In genomic region chr10:30752481-30752881, GRCh38 we compare ENCODE assay signal across 2 cellular contexts.
A peak's percentile ranks its signal among the peaks of the same experiment; 100 is the strongest.
TF ChIP-seq lines count a peak whose summit lies in the region.

No MANE protein-coding gene starts in this region.

TF ChIP-seq in IMR-90, 13 proteins besides CTCF, POLR2A, EP300 and RAD21:
- TF ChIP-seq SMC3 (IDR thresholded peaks at IDR 0.05; ENCODE audit: low read depth, low read length) (no peak), NFE2L2 (IDR thresholded peaks at IDR 0.05; ENCODE audit: low read depth, low read length) (no peak), CHD1 (IDR thresholded peaks at IDR 0.05; ENCODE audit: low read depth, low read length) (no peak), MXI1 (IDR thresholded peaks at IDR 0.05; ENCODE audit: borderline replicate concordance, low read depth, low read length) (no peak), BHLHE40 (IDR thresholded peaks at IDR 0.05; ENCODE audit: low read depth, low read length) (no peak)

TF ChIP-seq in K562, 482 proteins besides CTCF, POLR2A, EP300 and RAD21 (continues in another document):
- TF ChIP-seq ZNF12 (CRISPR knock-in tag; IDR thresholded peaks at IDR 0.05) (no peak), SIN3B (IDR thresholded peaks at IDR 0.05; ENCODE audit: low read depth) (no peak), HCFC1 (IDR thresholded peaks at IDR 0.05; ENCODE audit: low read depth, low read length) (no peak), ZBTB7A (IDR thresholded peaks at IDR 0.05; ENCODE audit: borderline replicate concordance, control insufficient read depth, low read depth, low read length) (no peak), TEAD4 (IDR thresholded peaks at IDR 0.05; ENCODE audit: low read length) (peak; percentile 78), TEAD4 (CRISPR knock-in tag; IDR thresholded peaks at IDR 0.05; ENCODE audit: borderline replicate concordance) (no peak), RFX7 (CRISPR knock-in tag; IDR thresholded peaks at IDR 0.05) (no peak), ZNF224 (CRISPR knock-in tag; IDR thresholded peaks at IDR 0.05) (no peak), MTF1 (CRISPR knock-in tag; IDR thresholded peaks at IDR 0.05; ENCODE audit: borderline replicate concordance) (no peak), JUN (IDR thresholded peaks at IDR 0.05; ENCODE audit: borderline replicate concordance, low read depth, low read length) (no peak), JUN (CRISPR knock-in tag; IDR thresholded peaks at IDR 0.05; ENCODE audit: borderline replicate concordance) (no peak), ZBTB8A (IDR thresholded peaks at IDR 0.05; ENCODE audit: partially characterized antibody) (no peak), ZSCAN29 (IDR thresholded peaks at IDR 0.05) (no peak), NCOA1 (IDR thresholded peaks at IDR 0.05; ENCODE audit: low read depth) (no peak), NRF1 (conservative IDR thresholded peaks at IDR 0.05 in 1 of 2, IDR thresholded peaks at IDR 0.05 in 1 of 2) (0 out of 4 replicates have a peak, but pooled peaks of 1 of the 2 experiments have one; percentile 14), BACH1 (tag; IDR thresholded peaks at IDR 0.05) (no peak), KAT8 (IDR thresholded peaks at IDR 0.05; ENCODE audit: low read depth) (no peak), SP2 (IDR thresholded peaks at IDR 0.05; ENCODE audit: extremely low read depth, low read depth, low read length, poor library complexity, severe bottlenecking) (no peak), TCF3 (CRISPR knock-in tag; IDR thresholded peaks at IDR 0.05) (peak; percentile 86), ZNF311 (CRISPR knock-in tag; IDR thresholded peaks at IDR 0.05) (no peak), ETV1 (tag; conservative IDR thresholded peaks at IDR 0.05; ENCODE audit: low read depth) (no peak), HNRNPH1 (optimal IDR thresholded peaks at IDR 0.05; ENCODE audit: low read depth, low read length) (no peak), ZNF586 (CRISPR knock-in tag; conservative IDR thresholded peaks at IDR 0.05) (no peak), ZNF263 (CRISPR knock-in tag; IDR thresholded peaks at IDR 0.05; ENCODE audit: borderline replicate concordance) (no peak), FOSL1 (tag; conservative IDR thresholded peaks at IDR 0.05) (no peak), FIP1L1 (IDR thresholded peaks at IDR 0.05; ENCODE audit: low read depth, low read length, poor library complexity, severe bottlenecking) (no peak), NELFE (IDR thresholded peaks at IDR 0.05; ENCODE audit: insufficient read depth, insufficient read length) (no peak), ZNF197 (CRISPR knock-in tag; IDR thresholded peaks at IDR 0.05; ENCODE audit: low read depth) (no peak), BDP1 (IDR thresholded peaks at IDR 0.05; ENCODE audit: insufficient read depth, insufficient read length) (no peak), NFATC3 (IDR thresholded peaks at IDR 0.05) (no peak), POLR2B (IDR thresholded peaks at IDR 0.05; ENCODE audit: low read depth, partially characterized antibody) (no peak), PCBP2 (IDR thresholded peaks at IDR 0.05; ENCODE audit: low read depth, low read length, poor library complexity, severe bottlenecking) (no peak), ZBTB49 (CRISPR knock-in tag; IDR thresholded peaks at IDR 0.05; ENCODE audit: borderline replicate concordance) (no peak), ZNF134 (CRISPR knock-in tag; conservative IDR thresholded peaks at IDR 0.05) (no peak), MCM5 (IDR thresholded peaks at IDR 0.05; ENCODE audit: low read depth) (no peak), FOXM1 (IDR thresholded peaks at IDR 0.05; ENCODE audit: low read depth) (peak; percentile 17; the same call in 1 of the 2 replicates), FOXM1 (CRISPR knock-in tag; IDR thresholded peaks at IDR 0.05; ENCODE audit: low read depth) (no peak), ZNF24 (IDR thresholded peaks at IDR 0.05) (no peak), NFXL1 (CRISPR knock-in tag; IDR thresholded peaks at IDR 0.05) (no peak), TRIM24 (IDR thresholded peaks at IDR 0.05) (no peak), HMGN3 (IDR thresholded peaks at IDR 0.05; ENCODE audit: borderline replicate concordance, extremely low read depth, insufficient read length, low read depth, low read length) (no peak), ZNF280A (IDR thresholded peaks at IDR 0.05; ENCODE audit: low read depth, partially characterized antibody) (no peak), RCOR1 (IDR thresholded peaks at IDR 0.05; ENCODE audit: borderline replicate concordance in 1 of 2, low read depth in 2 of 2, low read length in 2 of 2) (peak in 1 of 2 experiments; percentile 48; a peak in 1 of 4 replicates), LARP7 (IDR thresholded peaks at IDR 0.05) (no peak), FOS (IDR thresholded peaks at IDR 0.05; ENCODE audit: extremely low read depth, insufficient read length) (no peak), STAT5A (IDR thresholded peaks at IDR 0.05; ENCODE audit: borderline replicate concordance, low read length) (peak; percentile 31; the same call in 1 of the 2 replicates), FUS (optimal IDR thresholded peaks at IDR 0.05; ENCODE audit: low read depth, low read length) (no peak), MEIS2 (IDR thresholded peaks at IDR 0.05; ENCODE audit: partially characterized antibody) (no peak), FOXP1 (CRISPR knock-in tag; IDR thresholded peaks at IDR 0.05) (no peak), NCOR1 (IDR thresholded peaks at IDR 0.05) (peak; percentile 68), ZNF277 (CRISPR knock-in tag; IDR thresholded peaks at IDR 0.05; ENCODE audit: borderline replicate concordance) (no peak), TEAD1 (CRISPR knock-in tag; IDR thresholded peaks at IDR 0.05) (no peak), POLR2AphosphoS5 (IDR thresholded peaks at IDR 0.05; ENCODE audit: control insufficient read depth, insufficient read depth, low read depth, low read length) (peak; percentile 48; the same call in 1 of the 2 replicates), ZNF780A (CRISPR knock-in tag; IDR thresholded peaks at IDR 0.05) (no peak), MYC (IDR thresholded peaks at IDR 0.05; ENCODE audit: low read depth, low read length) (no peak), MYC (CRISPR knock-in tag; IDR thresholded peaks at IDR 0.05; ENCODE audit: borderline replicate concordance, low read depth) (no peak), STAG1 (CRISPR knock-in tag; IDR thresholded peaks at IDR 0.05; ENCODE audit: borderline replicate concordance) (no peak), TRIM28 (IDR thresholded peaks at IDR 0.05) (no peak), FOXK1 (CRISPR knock-in tag; IDR thresholded peaks at IDR 0.05; ENCODE audit: borderline replicate concordance) (no peak), XRCC3 (IDR thresholded peaks at IDR 0.05) (no peak), MBD2 (IDR thresholded peaks at IDR 0.05; ENCODE audit: borderline replicate concordance, low read depth) (no peak), CBFA2T2 (conservative IDR thresholded peaks at IDR 0.05) (peak; percentile 71), U2AF1 (optimal IDR thresholded peaks at IDR 0.05; ENCODE audit: low read depth, low read length) (no peak)
- TF ChIP-seq, protein P1, sequence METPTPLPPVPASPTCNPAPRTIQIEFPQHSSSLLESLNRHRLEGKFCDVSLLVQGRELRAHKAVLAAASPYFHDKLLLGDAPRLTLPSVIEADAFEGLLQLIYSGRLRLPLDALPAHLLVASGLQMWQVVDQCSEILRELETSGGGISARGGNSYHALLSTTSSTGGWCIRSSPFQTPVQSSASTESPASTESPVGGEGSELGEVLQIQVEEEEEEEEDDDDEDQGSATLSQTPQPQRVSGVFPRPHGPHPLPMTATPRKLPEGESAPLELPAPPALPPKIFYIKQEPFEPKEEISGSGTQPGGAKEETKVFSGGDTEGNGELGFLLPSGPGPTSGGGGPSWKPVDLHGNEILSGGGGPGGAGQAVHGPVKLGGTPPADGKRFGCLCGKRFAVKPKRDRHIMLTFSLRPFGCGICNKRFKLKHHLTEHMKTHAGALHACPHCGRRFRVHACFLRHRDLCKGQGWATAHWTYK (CRISPR knock-in tag; IDR thresholded peaks at IDR 0.05): no peak
- TF ChIP-seq, protein P2, sequence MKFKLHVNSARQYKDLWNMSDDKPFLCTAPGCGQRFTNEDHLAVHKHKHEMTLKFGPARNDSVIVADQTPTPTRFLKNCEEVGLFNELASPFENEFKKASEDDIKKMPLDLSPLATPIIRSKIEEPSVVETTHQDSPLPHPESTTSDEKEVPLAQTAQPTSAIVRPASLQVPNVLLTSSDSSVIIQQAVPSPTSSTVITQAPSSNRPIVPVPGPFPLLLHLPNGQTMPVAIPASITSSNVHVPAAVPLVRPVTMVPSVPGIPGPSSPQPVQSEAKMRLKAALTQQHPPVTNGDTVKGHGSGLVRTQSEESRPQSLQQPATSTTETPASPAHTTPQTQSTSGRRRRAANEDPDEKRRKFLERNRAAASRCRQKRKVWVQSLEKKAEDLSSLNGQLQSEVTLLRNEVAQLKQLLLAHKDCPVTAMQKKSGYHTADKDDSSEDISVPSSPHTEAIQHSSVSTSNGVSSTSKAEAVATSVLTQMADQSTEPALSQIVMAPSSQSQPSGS (CRISPR knock-in tag; IDR thresholded peaks at IDR 0.05): no peak
- TF ChIP-seq, protein P3, sequence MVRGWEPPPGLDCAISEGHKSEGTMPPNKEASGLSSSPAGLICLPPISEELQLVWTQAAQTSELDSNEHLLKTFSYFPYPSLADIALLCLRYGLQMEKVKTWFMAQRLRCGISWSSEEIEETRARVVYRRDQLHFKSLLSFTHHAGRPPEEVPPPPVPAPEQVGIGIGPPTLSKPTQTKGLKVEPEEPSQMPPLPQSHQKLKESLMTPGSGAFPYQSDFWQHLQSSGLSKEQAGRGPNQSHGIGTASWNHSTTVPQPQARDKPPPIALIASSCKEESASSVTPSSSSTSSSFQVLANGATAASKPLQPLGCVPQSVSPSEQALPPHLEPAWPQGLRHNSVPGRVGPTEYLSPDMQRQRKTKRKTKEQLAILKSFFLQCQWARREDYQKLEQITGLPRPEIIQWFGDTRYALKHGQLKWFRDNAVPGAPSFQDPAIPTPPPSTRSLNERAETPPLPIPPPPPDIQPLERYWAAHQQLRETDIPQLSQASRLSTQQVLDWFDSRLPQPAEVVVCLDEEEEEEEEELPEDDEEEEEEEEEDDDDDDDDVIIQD (CRISPR knock-in tag; IDR thresholded peaks at IDR 0.05): no peak
- TF ChIP-seq, protein P4, sequence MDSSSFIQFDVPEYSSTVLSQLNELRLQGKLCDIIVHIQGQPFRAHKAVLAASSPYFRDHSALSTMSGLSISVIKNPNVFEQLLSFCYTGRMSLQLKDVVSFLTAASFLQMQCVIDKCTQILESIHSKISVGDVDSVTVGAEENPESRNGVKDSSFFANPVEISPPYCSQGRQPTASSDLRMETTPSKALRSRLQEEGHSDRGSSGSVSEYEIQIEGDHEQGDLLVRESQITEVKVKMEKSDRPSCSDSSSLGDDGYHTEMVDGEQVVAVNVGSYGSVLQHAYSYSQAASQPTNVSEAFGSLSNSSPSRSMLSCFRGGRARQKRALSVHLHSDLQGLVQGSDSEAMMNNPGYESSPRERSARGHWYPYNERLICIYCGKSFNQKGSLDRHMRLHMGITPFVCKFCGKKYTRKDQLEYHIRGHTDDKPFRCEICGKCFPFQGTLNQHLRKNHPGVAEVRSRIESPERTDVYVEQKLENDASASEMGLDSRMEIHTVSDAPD (CRISPR knock-in tag; IDR thresholded peaks at IDR 0.05): no peak
- TF ChIP-seq, protein P5, sequence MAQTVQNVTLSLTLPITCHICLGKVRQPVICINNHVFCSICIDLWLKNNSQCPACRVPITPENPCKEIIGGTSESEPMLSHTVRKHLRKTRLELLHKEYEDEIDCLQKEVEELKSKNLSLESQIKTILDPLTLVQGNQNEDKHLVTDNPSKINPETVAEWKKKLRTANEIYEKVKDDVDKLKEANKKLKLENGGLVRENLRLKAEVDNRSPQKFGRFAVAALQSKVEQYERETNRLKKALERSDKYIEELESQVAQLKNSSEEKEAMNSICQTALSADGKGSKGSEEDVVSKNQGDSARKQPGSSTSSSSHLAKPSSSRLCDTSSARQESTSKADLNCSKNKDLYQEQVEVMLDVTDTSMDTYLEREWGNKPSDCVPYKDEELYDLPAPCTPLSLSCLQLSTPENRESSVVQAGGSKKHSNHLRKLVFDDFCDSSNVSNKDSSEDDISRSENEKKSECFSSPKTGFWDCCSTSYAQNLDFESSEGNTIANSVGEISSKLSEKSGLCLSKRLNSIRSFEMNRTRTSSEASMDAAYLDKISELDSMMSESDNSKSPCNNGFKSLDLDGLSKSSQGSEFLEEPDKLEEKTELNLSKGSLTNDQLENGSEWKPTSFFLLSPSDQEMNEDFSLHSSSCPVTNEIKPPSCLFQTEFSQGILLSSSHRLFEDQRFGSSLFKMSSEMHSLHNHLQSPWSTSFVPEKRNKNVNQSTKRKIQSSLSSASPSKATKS (CRISPR knock-in tag; IDR thresholded peaks at IDR 0.05): no peak
